Comparison of ENCODE assay signal across 20 cellular contexts in the genomic region with DNA sequence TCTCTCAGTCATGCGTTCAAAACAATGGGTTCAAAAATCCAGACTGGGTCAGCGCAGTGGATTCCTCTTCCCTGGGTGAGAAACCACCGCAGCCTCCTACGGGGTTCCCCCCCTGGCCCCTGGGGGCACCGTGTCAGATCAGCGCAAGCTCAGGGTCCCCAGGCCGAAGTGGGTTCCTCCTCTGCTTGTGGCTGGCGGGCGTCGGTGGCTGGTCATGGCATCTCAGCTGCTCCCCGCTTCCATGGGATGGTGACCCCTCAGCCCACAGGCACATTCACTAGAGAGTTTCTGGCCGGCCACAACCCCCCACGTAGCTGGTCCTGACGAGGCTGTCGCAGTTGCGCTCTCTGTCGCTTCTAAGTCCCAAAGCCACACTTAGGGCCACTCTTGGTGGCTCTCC.
DNase-seq lines count a peak whose midpoint lies in the region; ATAC-seq and TF ChIP-seq lines count a peak whose summit lies in the region.
"Had no signal": no experiment of that assay in that cellular context is flagged by ENCODE, and none has a peak within 500 bp of the region (broad histone marks: within the 10 kb centered on the region; RNA-seq: fewer than 3 reads in every experiment).

No MANE protein-coding gene starts in this region.

- H3K36me3 ChIP-seq in Loucy (ENCODE audit: insufficient read depth, low read length) (no peaks in the 10 kb centered on the region; the same call in 1 of the 2 replicates), neuronal stem cell (replicated peaks in 1 of 2; ENCODE audit: control insufficient read depth in 2 of 2, insufficient read depth in 2 of 2, low read length in 2 of 2) (no peaks in the 10 kb centered on the region), ovary (no peaks in the 10 kb centered on the region)
- H3K36me3 ChIP-seq: BE2C had no signal

- H2BK5ac ChIP-seq in neuronal stem cell (ENCODE audit: low read length): no peak overlapping the region

- H2BK15ac ChIP-seq in neuronal stem cell (ENCODE audit: low read length): no peak overlapping the region

- peak overlapping the region; percentile 70 for H3K4me2 ChIP-seq in Loucy (ENCODE audit: low read depth, low read length, poor library complexity, severe bottlenecking)
- H3K4me2 ChIP-seq in neuronal stem cell (ENCODE audit: insufficient read depth, low read length, poor library complexity, severe bottlenecking): no peak overlapping the region

- H3K9ac ChIP-seq in Loucy (ENCODE audit: low read depth, low read length, poor library complexity, severe bottlenecking) (peak overlapping the region; percentile 49), neuronal stem cell (ENCODE audit: low read depth, low read length, poor library complexity) (no peak overlapping the region)
- H3K9ac ChIP-seq: GM23248 had no signal

- H3K9me2 ChIP-seq in Loucy (replicated peaks; ENCODE audit: low read depth, low read length): no peaks in the 10 kb centered on the region

- H3K18ac ChIP-seq in neuronal stem cell (ENCODE audit: low read length): no peak overlapping the region

- H4K20me1 ChIP-seq in Loucy (ENCODE audit: insufficient read depth, low read length, poor library complexity, severe bottlenecking): no peaks in the 10 kb centered on the region

- no peak for TF ChIP-seq POLR2A in ovary (IDR thresholded peaks at IDR 0.05)

- intact Hi-C loops in posterior cingulate gyrus (cut with DNase I) (no loop called here), ovary (cut with DNase I) (no loop called here)

- H2AK5ac ChIP-seq in neuronal stem cell (ENCODE audit: low read depth, low read length): no peak overlapping the region

- no peak for TF ChIP-seq EP300 in ovary (IDR thresholded peaks at IDR 0.05)

- peak overlapping the region; percentile 39 for H3K4me3 ChIP-seq in Loucy (ENCODE audit: low read length, poor library complexity, severe bottlenecking)
- H3K4me3 ChIP-seq in neuronal stem cell (ENCODE audit: low read length in 2 of 2): no peak overlapping the region
- H3K4me3 ChIP-seq in ovary: no peak overlapping the region
- H3K4me3 ChIP-seq: GM12878, GM23248 had no signal

- H4K91ac ChIP-seq in neuronal stem cell (ENCODE audit: low read depth, low read length, poor library complexity): no peak overlapping the region

- H3K4me1 Mint-ChIP-seq in stimulated activated naive CD8-positive, alpha-beta T cell treated with anti-CD3 and anti-CD28 coated beads, Interleukin-15, amount 100 ng/mL, for 72 hours: peaks cover 17% of the 10 kb centered on the region

- H3K9me3 ChIP-seq in Loucy (ENCODE audit: insufficient read depth, low read depth, low read length): no peaks in the 10 kb centered on the region
- H3K9me3 ChIP-seq in neuronal stem cell (replicated peaks in 1 of 2; ENCODE audit: control insufficient read depth in 2 of 2, insufficient read depth in 1 of 2, low read depth in 1 of 2, low read length in 2 of 2): no peaks in the 10 kb centered on the region
- H3K9me3 ChIP-seq in ovary: no peaks in the 10 kb centered on the region
- H3K9me3 ChIP-seq: BE2C had no signal

- no peaks in the 10 kb centered on the region for H3F3A ChIP-seq in Loucy (ENCODE audit: low read depth)

- peak overlapping the region; percentile 31 to 59 for H3K27ac Mint-ChIP-seq in stimulated activated naive CD8-positive, alpha-beta T cell treated with anti-CD3 and anti-CD28 coated beads, Interleukin-15, amount 100 ng/mL, for 72 hours
- H3K27ac Mint-ChIP-seq: CD4-positive, CD25-positive, alpha-beta regulatory T cell; CD8-positive, alpha-beta T cell had no signal

- no peak overlapping the region for H2BK12ac ChIP-seq in neuronal stem cell (ENCODE audit: low read length)

- H3K27ac ChIP-seq in neuronal stem cell (replicated peaks; ENCODE audit: low read length) (no peak overlapping the region), ovary (no peak overlapping the region)
- H3K27ac ChIP-seq: 22Rv1, C4-2B, GM23248 had no signal

- H3K23ac ChIP-seq in neuronal stem cell (ENCODE audit: low read depth, low read length, poor library complexity): peak overlapping the region; percentile 4

- peak overlapping the region; percentile 84 for H3K14ac ChIP-seq in neuronal stem cell (ENCODE audit: low read length)

- no peaks in the 10 kb centered on the region for H3K79me1 ChIP-seq in neuronal stem cell (ENCODE audit: low read depth, low read length)

- no peak overlapping the region for H3K4ac ChIP-seq in neuronal stem cell (ENCODE audit: low read length)

- H3K79me2 ChIP-seq in Loucy (ENCODE audit: insufficient read depth, low read length): peaks cover 13% of the 10 kb centered on the region; the same call in 1 of the 2 replicates

- H2AFZ ChIP-seq in Loucy (ENCODE audit: low read length) (no peak overlapping the region), neuronal stem cell (ENCODE audit: low read length) (no peak overlapping the region)
- H2AFZ ChIP-seq: GM23248 had no signal

- no peak overlapping the region for H4K8ac ChIP-seq in neuronal stem cell (ENCODE audit: low read depth, low read length)

- H3K27me3 Mint-ChIP-seq in stimulated activated naive CD8-positive, alpha-beta T cell treated with anti-CD3 and anti-CD28 coated beads, Interleukin-15, amount 100 ng/mL, for 72 hours: no peaks in the 10 kb centered on the region
- H3K27me3 Mint-ChIP-seq: CD4-positive, CD25-positive, alpha-beta regulatory T cell had no signal

- ATAC-seq in stimulated activated naive CD8-positive, alpha-beta T cell treated with anti-CD3 and anti-CD28 coated beads, Interleukin-15, amount 100 ng/mL, for 72 hours: no peak
- no peak for ATAC-seq in stimulated activated naive CD8-positive, alpha-beta T cell treated with anti-CD3 and anti-CD28 coated beads, Interleukin-15, Interleukin-2, amounts not matched to agents 100 U/mL and 50 U/mL, for 24 hours
- ATAC-seq: CD8-positive, alpha-beta T cell; GM12878 had no signal

- WGBS in neuronal stem cell (ENCODE audit: extremely low coverage in 2 of 2, insufficient read length in 2 of 2, insufficient replicate concordance in 1 of 2), 2 donors: no CpG with 5 or more reads among the region's 17 CpGs
- WGBS in ovary, 3 donors: 92 to 94% (median 94%) methylated on average over 16 to 17 of the region's 17 CpGs

- no peaks in the 10 kb centered on the region for H3K9me3 Mint-ChIP-seq in stimulated activated naive CD8-positive, alpha-beta T cell treated with anti-CD3 and anti-CD28 coated beads, Interleukin-15, amount 100 ng/mL, for 72 hours
- H3K9me3 Mint-ChIP-seq: CD4-positive, CD25-positive, alpha-beta regulatory T cell; CD8-positive, alpha-beta T cell had no signal

- H3K4me1 ChIP-seq in Loucy (ENCODE audit: insufficient read depth, low read length, poor library complexity, severe bottlenecking) (peaks cover 26% of the 10 kb centered on the region), neuronal stem cell (ENCODE audit: control insufficient read depth in 2 of 2, insufficient read depth in 1 of 2, low read depth in 1 of 2, low read length in 2 of 2) (peaks cover 0 to 3% of the 10 kb centered on the region in 2 donors), ovary (ENCODE audit: insufficient read depth) (peaks cover 5% of the 10 kb centered on the region)
- H3K4me1 ChIP-seq: BE2C had no signal

- DNase-seq in stimulated activated naive CD8-positive, alpha-beta T cell treated with anti-CD3 and anti-CD28 coated beads, Interleukin-15, amount 100 ng/mL, for 72 hours: no peak
- DNase-seq in stimulated activated naive CD8-positive, alpha-beta T cell treated with anti-CD3 and anti-CD28 coated beads, Interleukin-15, Interleukin-2, amounts not matched to agents 100 U/mL and 50 U/mL, for 24 hours: no peak
- DNase-seq in neuronal stem cell (ENCODE audit: low spot score) (no peak), NCI-H526 (lab: John Stamatoyannopoulos, UW) (no peak), posterior cingulate gyrus (no peak), ovary (no peak)
- DNase-seq in activated CD4-positive, alpha-beta T cell treated with anti-CD3 and anti-CD28 coated beads for 4 hours: no peak
- DNase-seq: BE2C; CD4-positive, CD25-positive, alpha-beta regulatory T cell; CD8-positive, alpha-beta T cell; DMS 273 treated with DMSO at 0.1 percent for 48 hours; DMS79; GDM1; H7; HCEC 1CT had no signal

- H3K27me3 ChIP-seq in Loucy (ENCODE audit: insufficient read depth, low read length, poor library complexity, severe bottlenecking): no peaks in the 10 kb centered on the region
- H3K27me3 ChIP-seq in neuronal stem cell (ENCODE audit: control insufficient read depth in 3 of 3, insufficient read depth in 3 of 3, low read depth in 1 of 3, low read length in 3 of 3): no peaks in the 10 kb centered on the region
- H3K27me3 ChIP-seq in ovary: no peaks in the 10 kb centered on the region
- H3K27me3 ChIP-seq: BE2C had no signal

- no peak for TF ChIP-seq CTCF in Loucy (conservative IDR thresholded peaks at IDR 0.05; ENCODE audit: low read length)
- no peak for TF ChIP-seq CTCF in ovary (IDR thresholded peaks at IDR 0.05)

- no peak overlapping the region for H3K4me3 Mint-ChIP-seq in stimulated activated naive CD8-positive, alpha-beta T cell treated with anti-CD3 and anti-CD28 coated beads, Interleukin-15, amount 100 ng/mL, for 72 hours
- H3K4me3 Mint-ChIP-seq: CD4-positive, CD25-positive, alpha-beta regulatory T cell; CD8-positive, alpha-beta T cell had no signal

- no peak overlapping the region for H2BK120ac ChIP-seq in neuronal stem cell (ENCODE audit: low read depth, low read length)
